18 cellular contexts compared by ENCODE assay signal in the genomic region with DNA sequence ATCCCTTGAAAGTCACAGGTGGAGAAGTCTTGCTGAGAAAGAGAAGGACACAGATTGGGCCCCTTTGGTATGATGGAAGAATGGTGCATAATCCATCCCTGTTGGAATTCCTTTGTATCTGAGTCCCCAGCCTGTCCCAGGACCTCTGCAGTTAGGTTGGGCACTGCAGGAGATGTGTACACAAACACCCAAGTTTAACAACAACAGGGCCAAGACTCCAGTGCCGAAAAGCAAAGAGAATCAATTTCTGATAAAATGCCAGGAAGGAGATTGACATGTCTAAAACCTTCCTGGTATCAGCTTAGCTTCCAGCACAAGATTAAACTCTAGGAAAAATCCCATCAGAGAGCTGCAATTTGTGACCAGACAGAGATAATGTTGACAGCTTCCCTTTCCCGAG.
"Had no signal": no experiment of that assay in that cellular context is flagged by ENCODE, and none has a peak within 500 bp of the region (broad histone marks: within the 10 kb centered on the region; RNA-seq: fewer than 3 reads in every experiment).

No MANE protein-coding gene starts in this region.

- H3K27ac ChIP-seq: dorsolateral prefrontal cortex, heart left ventricle had no signal

- FAIRE-seq: endometrium, frontal cortex had no signal

- ATAC-seq: esophagus mucosa; heart left ventricle; left colon; left ventricle myocardium superior; mucosa of descending colon; naive thymus-derived CD8-positive, alpha-beta T cell; right cardiac atrium had no signal

- DNase-seq: cortex of kidney; dorsolateral prefrontal cortex; effector CD8-positive, alpha-beta T cell; heart left ventricle; hippocampal formation; left colon; left ventricle myocardium superior; mucosa of descending colon; naive thymus-derived CD8-positive, alpha-beta T cell; right cardiac atrium; stimulated activated CD4-positive, alpha-beta T cell treated with anti-CD3 and anti-CD28 coated beads, Interleukin-2, amount 100 ng/mL, for 48 hours; stimulated activated naive CD4-positive, alpha-beta T cell treated with Interleukin-2 at 50 U/mL for 16 hours; trophoblast cell had no signal

- H3K4me3 ChIP-seq: dorsolateral prefrontal cortex, heart left ventricle, lung, mucosa of descending colon, smooth muscle cell had no signal

- H3K27me3 ChIP-seq: dorsolateral prefrontal cortex, heart left ventricle had no signal

- H3K9me3 ChIP-seq: heart left ventricle, mucosa of descending colon had no signal

- H3K4me2 ChIP-seq: smooth muscle cell had no signal
